ENCODE assay signal across 3 cellular contexts in genomic region chr14:29798078-29798477, GRCh38.
"Had no signal": no experiment of that assay in that cellular context is flagged by ENCODE, and none has a peak within 500 bp of the region (broad histone marks: within the 10 kb centered on the region; RNA-seq: fewer than 3 reads in every experiment).

No MANE protein-coding gene starts in this region.

- DNase-seq: GDM1, GF-D8 had no signal

- ATAC-seq: GM12878 had no signal

- H3K4me3 ChIP-seq: GM12878 had no signal
